Comparison of ENCODE assay signal across 8 cellular contexts in the genomic region with DNA sequence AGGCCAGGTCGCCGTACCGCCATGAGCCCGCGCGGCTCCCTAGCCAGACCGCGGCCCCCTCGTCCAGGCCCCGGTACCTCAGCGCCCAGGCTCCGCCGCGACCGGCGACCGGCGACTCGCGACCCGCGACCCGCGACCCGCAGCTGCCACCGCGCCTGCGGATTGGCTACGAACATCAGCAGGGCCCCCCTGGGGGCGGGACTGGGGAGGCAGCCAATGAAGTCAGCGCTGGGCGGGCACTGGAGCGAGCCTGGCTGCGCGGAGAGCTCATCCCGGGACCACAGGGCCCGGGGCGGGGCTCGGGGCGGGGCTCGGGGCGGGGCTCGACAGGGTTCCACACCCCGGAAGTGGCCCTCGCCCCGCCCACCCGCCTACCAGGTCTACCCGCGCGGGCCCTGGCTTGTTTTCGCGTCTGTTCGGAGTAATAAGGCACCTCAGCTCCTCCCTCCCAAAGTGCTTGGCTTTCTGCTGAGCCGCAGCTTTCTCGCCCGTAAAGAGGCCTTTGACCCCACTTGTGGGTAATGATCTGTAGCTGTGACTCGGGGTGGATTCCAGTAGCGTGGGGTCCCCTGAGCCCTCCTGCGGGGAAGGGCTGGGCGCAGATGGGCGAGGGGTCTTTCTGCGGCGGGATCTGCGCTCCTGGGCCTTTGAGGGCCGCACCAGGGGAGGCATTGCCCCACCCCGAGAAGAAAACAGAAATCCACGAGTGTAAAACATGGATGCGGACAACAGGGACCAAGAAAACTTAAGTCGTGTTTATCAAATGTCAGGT. TPM values are rescaled to one million over a fixed set of nuclear protein-coding genes. Genes with fewer than 3 reads are reported as not detected.
DNase-seq lines count a peak whose midpoint lies in the region; ATAC-seq and TF ChIP-seq lines count a peak whose summit lies in the region.

Gene LYSMD4 (minus strand): TSS at position 170 of the 772 bp plus-strand sequence. CDS start 1,438 bp downstream, outside the sequence.

- DNase-seq in NCI-H526 (lab: John Stamatoyannopoulos, UW) (peak; percentile 83 to 97), colonic mucosa (peak; percentile 99), left kidney (ENCODE audit: low read depth, low spot score) (peak; percentile 99)
- peak; percentile 99 for DNase-seq in activated CD4-positive, alpha-beta T cell treated with anti-CD3 and anti-CD28 coated beads for 4 hours
- DNase-seq in stimulated activated CD4-positive, alpha-beta T cell treated with anti-CD3 and anti-CD28 coated beads, Interleukin-1b, Interleukin-23, amount 100 ng/mL, for 4 hours (ENCODE audit: low read depth in 2 of 2), result peak; percentile 99 to 100

- H3K36me3 ChIP-seq in colonic mucosa, result no peaks in the 10 kb centered on the region

- no peaks in the 10 kb centered on the region for H3K27me3 ChIP-seq in colonic mucosa

- H3K27ac ChIP-seq in C4-2B (peak within 1 kb of the TSS; percentile 75), colonic mucosa (peak within 1 kb of the TSS; percentile 92)

- intact Hi-C loops in colonic mucosa (cut with DNase I), result no loop called here

- no peaks in the 10 kb centered on the region for H3K9me3 ChIP-seq in colonic mucosa

- TF ChIP-seq CTCF in C4-2B (conservative IDR thresholded peaks at IDR 0.05) (no peak), colonic mucosa (IDR thresholded peaks at IDR 0.05) (no peak)

- peak; percentile 99 for ATAC-seq in GM19372 (IDR thresholded peaks at IDR 0.05; ENCODE audit: low read depth, unreplicated experiment)
- peak; percentile 99 for ATAC-seq in HG03520 (IDR thresholded peaks at IDR 0.05; ENCODE audit: unreplicated experiment)

- no peaks in the 10 kb centered on the region for H3K4me1 ChIP-seq in colonic mucosa

- H3K9ac ChIP-seq in colonic mucosa (ENCODE audit: low read depth in 2 of 2, low read length in 2 of 2), result peak within 1 kb of the TSS; percentile 83 to 89

- peak within 1 kb of the TSS; percentile 92 for H3K4me3 ChIP-seq in colonic mucosa

RNA-seq across cellular contexts. Expression of gene LYSMD4, which starts in this region (rescaled TPM):
- total RNA-seq in colonic mucosa, result 1 to 10 TPM; 8.2 to 9.1 TPM

Comparison
In these comparisons a context has a peak if more than half of its experiments do, and no peak if none do; other contexts are left out.
1. Peak in every context shown above with its lines: DNase-seq, ATAC-seq, H3K4me3 ChIP-seq and H3K27ac ChIP-seq.